Comparison of ENCODE assay signal across 1 cellular context in the genomic region with DNA sequence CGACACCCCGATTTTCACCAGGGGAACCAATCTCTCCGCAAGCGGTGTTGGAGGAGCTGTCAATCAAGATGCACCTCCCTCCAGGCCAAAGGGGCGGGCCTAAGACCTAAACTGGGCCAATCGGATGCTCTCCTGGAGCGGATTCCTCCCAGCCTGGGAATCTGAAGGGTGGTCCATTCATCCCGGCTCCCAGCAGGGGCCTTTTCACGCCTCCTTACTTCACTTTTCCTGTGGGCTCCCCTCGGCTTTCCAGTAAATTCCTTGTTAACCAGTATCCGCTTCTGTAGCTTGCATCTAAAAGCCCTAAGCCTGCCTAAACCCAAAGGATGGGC.
TF ChIP-seq lines count a peak whose summit lies in the region.

No MANE protein-coding gene starts in this region.

TF ChIP-seq in IMR-90, 13 proteins besides CTCF, POLR2A, EP300 and RAD21:
- TF ChIP-seq RFX5 (IDR thresholded peaks at IDR 0.05; ENCODE audit: low read depth, low read length) (no peak), CEBPB (IDR thresholded peaks at IDR 0.05; ENCODE audit: low read depth, low read length) (no peak), MXI1 (IDR thresholded peaks at IDR 0.05; ENCODE audit: borderline replicate concordance, low read depth, low read length) (no peak), FOS (IDR thresholded peaks at IDR 0.05; ENCODE audit: low read depth, low read length) (no peak), MAZ (IDR thresholded peaks at IDR 0.05; ENCODE audit: borderline replicate concordance, low read depth, low read length) (no peak), RCOR1 (IDR thresholded peaks at IDR 0.05; ENCODE audit: insufficient replicate concordance, low read length) (no peak), SMC3 (IDR thresholded peaks at IDR 0.05; ENCODE audit: low read depth, low read length) (no peak), CHD1 (IDR thresholded peaks at IDR 0.05; ENCODE audit: low read depth, low read length) (no peak), BHLHE40 (IDR thresholded peaks at IDR 0.05; ENCODE audit: low read depth, low read length) (no peak), MAFK (IDR thresholded peaks at IDR 0.05; ENCODE audit: low read depth, low read length) (no peak), NFE2L2 (IDR thresholded peaks at IDR 0.05; ENCODE audit: low read depth, low read length) (no peak)
- TF ChIP-seq, protein P1, sequence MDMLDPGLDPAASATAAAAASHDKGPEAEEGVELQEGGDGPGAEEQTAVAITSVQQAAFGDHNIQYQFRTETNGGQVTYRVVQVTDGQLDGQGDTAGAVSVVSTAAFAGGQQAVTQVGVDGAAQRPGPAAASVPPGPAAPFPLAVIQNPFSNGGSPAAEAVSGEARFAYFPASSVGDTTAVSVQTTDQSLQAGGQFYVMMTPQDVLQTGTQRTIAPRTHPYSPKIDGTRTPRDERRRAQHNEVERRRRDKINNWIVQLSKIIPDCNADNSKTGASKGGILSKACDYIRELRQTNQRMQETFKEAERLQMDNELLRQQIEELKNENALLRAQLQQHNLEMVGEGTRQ (IDR thresholded peaks at IDR 0.05; ENCODE audit: low read depth, low read length): no peak
- TF ChIP-seq, protein P2, sequence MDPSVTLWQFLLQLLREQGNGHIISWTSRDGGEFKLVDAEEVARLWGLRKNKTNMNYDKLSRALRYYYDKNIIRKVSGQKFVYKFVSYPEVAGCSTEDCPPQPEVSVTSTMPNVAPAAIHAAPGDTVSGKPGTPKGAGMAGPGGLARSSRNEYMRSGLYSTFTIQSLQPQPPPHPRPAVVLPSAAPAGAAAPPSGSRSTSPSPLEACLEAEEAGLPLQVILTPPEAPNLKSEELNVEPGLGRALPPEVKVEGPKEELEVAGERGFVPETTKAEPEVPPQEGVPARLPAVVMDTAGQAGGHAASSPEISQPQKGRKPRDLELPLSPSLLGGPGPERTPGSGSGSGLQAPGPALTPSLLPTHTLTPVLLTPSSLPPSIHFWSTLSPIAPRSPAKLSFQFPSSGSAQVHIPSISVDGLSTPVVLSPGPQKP (IDR thresholded peaks at IDR 0.05; ENCODE audit: borderline replicate concordance, low read depth, low read length): no peak
